1 cellular context compared by ENCODE assay signal in the genomic region with DNA sequence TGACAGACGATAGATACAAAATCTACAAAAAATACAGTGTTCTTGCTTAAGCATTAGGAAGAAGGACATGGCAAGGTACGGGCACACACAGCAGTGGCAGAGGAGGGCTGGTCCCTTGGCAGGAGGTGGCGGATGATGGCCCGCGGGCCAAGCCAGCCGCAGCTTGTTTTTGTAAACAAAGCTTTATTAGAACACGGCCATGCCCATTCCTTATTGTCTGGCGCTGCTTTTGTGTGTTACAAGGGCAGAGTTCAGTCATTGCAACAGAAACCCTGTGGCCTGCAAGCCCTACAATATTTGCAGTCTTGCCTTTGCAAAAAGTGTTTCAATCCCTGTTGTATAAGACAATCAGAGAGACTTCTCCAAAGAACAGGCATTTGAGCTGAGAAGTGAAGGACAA.
TF ChIP-seq lines count a peak whose summit lies in the region.

No MANE protein-coding gene starts in this region.

TF ChIP-seq in HepG2, 621 proteins besides CTCF, POLR2A, EP300 and RAD21:
- TF ChIP-seq ARID4A (CRISPR knock-in tag; IDR thresholded peaks at IDR 0.05; ENCODE audit: borderline replicate concordance) (no peak), SALL1 (CRISPR knock-in tag; IDR thresholded peaks at IDR 0.05) (peak; percentile 51; the same call in 1 of the 2 replicates), SOX13 (IDR thresholded peaks at IDR 0.05) (peak; percentile 61; the same call in 1 of the 2 replicates), SOX13 (CRISPR knock-in tag; conservative IDR thresholded peaks at IDR 0.05 in 1 of 2, IDR thresholded peaks at IDR 0.05 in 1 of 2) (peak in 1 of 2 experiments; percentile 81; a peak in 2 of 4 replicates), ZSCAN30 (CRISPR knock-in tag; IDR thresholded peaks at IDR 0.05) (no peak), SOX5 (CRISPR knock-in tag; IDR thresholded peaks at IDR 0.05; ENCODE audit: borderline replicate concordance) (peak; percentile 67; the same call in 1 of the 2 replicates), FOXA1 (IDR thresholded peaks at IDR 0.05) (no peak), FOXA1 (CRISPR knock-in tag; IDR thresholded peaks at IDR 0.05) (0 out of 2 replicates have a peak, but pooled peaks have one; percentile 21), FOXK1 (CRISPR knock-in tag; IDR thresholded peaks at IDR 0.05; ENCODE audit: borderline replicate concordance, low read depth) (peak; percentile 18; the same call in 1 of the 2 replicates), FOXP1 (IDR thresholded peaks at IDR 0.05) (no peak), FOXP1 (CRISPR knock-in tag; IDR thresholded peaks at IDR 0.05) (peak; percentile 38; the same call in 1 of the 2 replicates), HNF4G (IDR thresholded peaks at IDR 0.05; ENCODE audit: borderline replicate concordance, low read depth, low read length) (peak; percentile 40; the same call in 1 of the 2 replicates), HNF4G (CRISPR knock-in tag; IDR thresholded peaks at IDR 0.05; ENCODE audit: borderline replicate concordance, low read depth) (no peak), FOXA3 (CRISPR knock-in tag; IDR thresholded peaks at IDR 0.05) (0 out of 2 replicates have a peak, but pooled peaks have one; percentile 16), FOXP4 (CRISPR knock-in tag; IDR thresholded peaks at IDR 0.05) (peak; percentile 52; the same call in 1 of the 2 replicates), SMAD3 (CRISPR knock-in tag; IDR thresholded peaks at IDR 0.05) (no peak), CEBPG (CRISPR knock-in tag; IDR thresholded peaks at IDR 0.05) (peak; percentile 20; the same call in 1 of the 2 replicates), PPARG (CRISPR knock-in tag; conservative IDR thresholded peaks at IDR 0.05) (peak; percentile 44; the same call in 1 of the 2 replicates), HNF4A (CRISPR knock-in tag; IDR thresholded peaks at IDR 0.05) (peak; percentile 56), BCL6 (CRISPR knock-in tag; IDR thresholded peaks at IDR 0.05) (0 out of 2 replicates have a peak, but pooled peaks have one; percentile 29), ZNF777 (CRISPR knock-in tag; IDR thresholded peaks at IDR 0.05) (no peak), SOX6 (IDR thresholded peaks at IDR 0.05) (no peak), SOX6 (CRISPR knock-in tag; IDR thresholded peaks at IDR 0.05) (peak; percentile 89), SNAPC4 (CRISPR knock-in tag; IDR thresholded peaks at IDR 0.05) (no peak), CEBPB (IDR thresholded peaks at IDR 0.05; ENCODE audit: borderline replicate concordance, low read depth, low read length) (peak; percentile 55)
- TF ChIP-seq, protein P1, sequence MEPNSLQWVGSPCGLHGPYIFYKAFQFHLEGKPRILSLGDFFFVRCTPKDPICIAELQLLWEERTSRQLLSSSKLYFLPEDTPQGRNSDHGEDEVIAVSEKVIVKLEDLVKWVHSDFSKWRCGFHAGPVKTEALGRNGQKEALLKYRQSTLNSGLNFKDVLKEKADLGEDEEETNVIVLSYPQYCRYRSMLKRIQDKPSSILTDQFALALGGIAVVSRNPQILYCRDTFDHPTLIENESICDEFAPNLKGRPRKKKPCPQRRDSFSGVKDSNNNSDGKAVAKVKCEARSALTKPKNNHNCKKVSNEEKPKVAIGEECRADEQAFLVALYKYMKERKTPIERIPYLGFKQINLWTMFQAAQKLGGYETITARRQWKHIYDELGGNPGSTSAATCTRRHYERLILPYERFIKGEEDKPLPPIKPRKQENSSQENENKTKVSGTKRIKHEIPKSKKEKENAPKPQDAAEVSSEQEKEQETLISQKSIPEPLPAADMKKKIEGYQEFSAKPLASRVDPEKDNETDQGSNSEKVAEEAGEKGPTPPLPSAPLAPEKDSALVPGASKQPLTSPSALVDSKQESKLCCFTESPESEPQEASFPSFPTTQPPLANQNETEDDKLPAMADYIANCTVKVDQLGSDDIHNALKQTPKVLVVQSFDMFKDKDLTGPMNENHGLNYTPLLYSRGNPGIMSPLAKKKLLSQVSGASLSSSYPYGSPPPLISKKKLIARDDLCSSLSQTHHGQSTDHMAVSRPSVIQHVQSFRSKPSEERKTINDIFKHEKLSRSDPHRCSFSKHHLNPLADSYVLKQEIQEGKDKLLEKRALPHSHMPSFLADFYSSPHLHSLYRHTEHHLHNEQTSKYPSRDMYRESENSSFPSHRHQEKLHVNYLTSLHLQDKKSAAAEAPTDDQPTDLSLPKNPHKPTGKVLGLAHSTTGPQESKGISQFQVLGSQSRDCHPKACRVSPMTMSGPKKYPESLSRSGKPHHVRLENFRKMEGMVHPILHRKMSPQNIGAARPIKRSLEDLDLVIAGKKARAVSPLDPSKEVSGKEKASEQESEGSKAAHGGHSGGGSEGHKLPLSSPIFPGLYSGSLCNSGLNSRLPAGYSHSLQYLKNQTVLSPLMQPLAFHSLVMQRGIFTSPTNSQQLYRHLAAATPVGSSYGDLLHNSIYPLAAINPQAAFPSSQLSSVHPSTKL (CRISPR knock-in tag; IDR thresholded peaks at IDR 0.05) = peak; percentile 46; the same call in 1 of the 2 replicates
- TF ChIP-seq, protein P2, sequence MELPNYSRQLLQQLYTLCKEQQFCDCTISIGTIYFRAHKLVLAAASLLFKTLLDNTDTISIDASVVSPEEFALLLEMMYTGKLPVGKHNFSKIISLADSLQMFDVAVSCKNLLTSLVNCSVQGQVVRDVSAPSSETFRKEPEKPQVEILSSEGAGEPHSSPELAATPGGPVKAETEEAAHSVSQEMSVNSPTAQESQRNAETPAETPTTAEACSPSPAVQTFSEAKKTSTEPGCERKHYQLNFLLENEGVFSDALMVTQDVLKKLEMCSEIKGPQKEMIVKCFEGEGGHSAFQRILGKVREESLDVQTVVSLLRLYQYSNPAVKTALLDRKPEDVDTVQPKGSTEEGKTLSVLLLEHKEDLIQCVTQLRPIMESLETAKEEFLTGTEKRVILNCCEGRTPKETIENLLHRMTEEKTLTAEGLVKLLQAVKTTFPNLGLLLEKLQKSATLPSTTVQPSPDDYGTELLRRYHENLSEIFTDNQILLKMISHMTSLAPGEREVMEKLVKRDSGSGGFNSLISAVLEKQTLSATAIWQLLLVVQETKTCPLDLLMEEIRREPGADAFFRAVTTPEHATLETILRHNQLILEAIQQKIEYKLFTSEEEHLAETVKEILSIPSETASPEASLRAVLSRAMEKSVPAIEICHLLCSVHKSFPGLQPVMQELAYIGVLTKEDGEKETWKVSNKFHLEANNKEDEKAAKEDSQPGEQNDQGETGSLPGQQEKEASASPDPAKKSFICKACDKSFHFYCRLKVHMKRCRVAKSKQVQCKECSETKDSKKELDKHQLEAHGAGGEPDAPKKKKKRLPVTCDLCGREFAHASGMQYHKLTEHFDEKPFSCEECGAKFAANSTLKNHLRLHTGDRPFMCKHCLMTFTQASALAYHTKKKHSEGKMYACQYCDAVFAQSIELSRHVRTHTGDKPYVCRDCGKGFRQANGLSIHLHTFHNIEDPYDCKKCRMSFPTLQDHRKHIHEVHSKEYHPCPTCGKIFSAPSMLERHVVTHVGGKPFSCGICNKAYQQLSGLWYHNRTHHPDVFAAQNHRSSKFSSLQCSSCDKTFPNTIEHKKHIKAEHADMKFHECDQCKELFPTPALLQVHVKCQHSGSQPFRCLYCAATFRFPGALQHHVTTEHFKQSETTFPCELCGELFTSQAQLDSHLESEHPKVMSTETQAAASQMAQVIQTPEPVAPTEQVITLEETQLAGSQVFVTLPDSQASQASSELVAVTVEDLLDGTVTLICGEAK (IDR thresholded peaks at IDR 0.05) = peak; percentile 89
- TF ChIP-seq, protein P2 (CRISPR knock-in tag; IDR thresholded peaks at IDR 0.05) = peak; percentile 100
